Comparison of ENCODE assay signal across 10 cellular contexts in genomic region chr1:26283226-26283853, GRCh38. TPM values are rescaled to one million over a fixed set of nuclear protein-coding genes. Genes with fewer than 3 reads are reported as not detected.
DNase-seq lines count a peak whose midpoint lies in the region; ATAC-seq and TF ChIP-seq lines count a peak whose summit lies in the region.
"Had no signal": no experiment of that assay in that cellular context is flagged by ENCODE, and none has a peak within 500 bp of the region (broad histone marks: within the 10 kb centered on the region; RNA-seq: fewer than 3 reads in every experiment).

No MANE protein-coding gene starts in this region.

- CTCF ChIA-PET in activated CD4-positive, alpha-beta T cell treated with anti-CD3 and anti-CD28 coated beads for 36 hours (lab: Charles Lee), result interaction anchor here (0.5 to 17.6 kb wide), 8 partner anchors 8 to 286 kb away, joined by 3 to 399 read pairs (median 4); partner anchors contain the start of genes CD52 and PAFAH2

- H3K27me3 ChIP-seq in stomach, result no peaks in the 10 kb centered on the region

- peak overlapping the region; percentile 29 for H3K4me3 Mint-ChIP-seq in activated CD4-positive, alpha-beta T cell treated with anti-CD3 and anti-CD28 coated beads for 36 hours
- peak overlapping the region; percentile 87 for H3K4me3 Mint-ChIP-seq in activated T-cell treated with anti-CD3 and anti-CD28 coated beads, Interleukin-2, amount 50 U/mL, for 24 hours
- peak overlapping the region; percentile 31 to 77 (median 66) for H3K4me3 Mint-ChIP-seq in immature natural killer cell

- TF ChIP-seq CTCF in stomach (IDR thresholded peaks at IDR 0.05), result no peak

- intact Hi-C loops in activated CD4-positive, alpha-beta T cell treated with anti-CD3 and anti-CD28 coated beads for 36 hours (cut with DNase I, micrococcal nuclease), result no loop called here
- intact Hi-C loops in stomach (cut with DNase I; ENCODE audit: low total_unique reads), result no loop called here

- 58 to 72% (median 69%) methylated on average over 5 of the region's 5 CpGs for WGBS in stomach, 5 donors

- TF ChIP-seq EP300 in stomach (IDR thresholded peaks at IDR 0.05), result no peak

- peaks cover 84% of the 10 kb centered on the region for H3K4me1 Mint-ChIP-seq in activated CD4-positive, alpha-beta T cell treated with anti-CD3 and anti-CD28 coated beads for 36 hours
- peaks cover 90% of the 10 kb centered on the region for H3K4me1 Mint-ChIP-seq in activated T-cell treated with anti-CD3 and anti-CD28 coated beads, Interleukin-2, amount 50 U/mL, for 24 hours (ENCODE audit: low read depth)
- peaks cover 91% of the 10 kb centered on the region in 2 donors for H3K4me1 Mint-ChIP-seq in immature natural killer cell

- no peak for TF ChIP-seq POLR2A in stomach (IDR thresholded peaks at IDR 0.05)

- no peaks in the 10 kb centered on the region for H3K9me3 ChIP-seq in stomach

- no peak for DNase-seq in activated CD4-positive, alpha-beta T cell treated with anti-CD3 and anti-CD28 coated beads for 36 hours
- no peak for DNase-seq in activated CD4-positive, alpha-beta T cell treated with anti-CD3 and anti-CD28 coated beads for 4 hours
- DNase-seq in activated T-cell treated with anti-CD3 and anti-CD28 coated beads, Interleukin-2, amount 50 U/mL, for 24 hours, result no peak
- DNase-seq in immature natural killer cell (no peak), stomach (no peak), AG08396 (ENCODE audit: low spot score) (no peak), HCEC 1CT (no peak)
- DNase-seq: mesendoderm had no signal

- H3K4me3 ChIP-seq in stomach, result no peak overlapping the region

- no peak for ATAC-seq in activated CD4-positive, alpha-beta T cell treated with anti-CD3 and anti-CD28 coated beads for 36 hours
- ATAC-seq in GM18867 (IDR thresholded peaks at IDR 0.05; ENCODE audit: unreplicated experiment), result no peak

- H3K36me3 Mint-ChIP-seq in activated CD4-positive, alpha-beta T cell treated with anti-CD3 and anti-CD28 coated beads for 36 hours (ENCODE audit: low read depth), result peaks cover 54% of the 10 kb centered on the region
- peaks cover 73% of the 10 kb centered on the region for H3K36me3 Mint-ChIP-seq in activated T-cell treated with anti-CD3 and anti-CD28 coated beads, Interleukin-2, amount 50 U/mL, for 24 hours (ENCODE audit: low read depth)
- H3K36me3 Mint-ChIP-seq in immature natural killer cell, result peaks cover 0 to 9% (median 8%) of the 10 kb centered on the region in 3 donors

- no peaks in the 10 kb centered on the region for H3K9me3 Mint-ChIP-seq in activated CD4-positive, alpha-beta T cell treated with anti-CD3 and anti-CD28 coated beads for 36 hours (ENCODE audit: low read depth)
- H3K9me3 Mint-ChIP-seq in activated T-cell treated with anti-CD3 and anti-CD28 coated beads, Interleukin-2, amount 50 U/mL, for 24 hours, result no peaks in the 10 kb centered on the region
- H3K9me3 Mint-ChIP-seq in immature natural killer cell, result no peaks in the 10 kb centered on the region

- H3K4me1 ChIP-seq in stomach, result peaks cover 50 to 92% (median 64%) of the 10 kb centered on the region in 4 donors

- H3K27ac Mint-ChIP-seq in activated CD4-positive, alpha-beta T cell treated with anti-CD3 and anti-CD28 coated beads for 36 hours, result peak overlapping the region; percentile 99
- peak overlapping the region; percentile 98 for H3K27ac Mint-ChIP-seq in activated T-cell treated with anti-CD3 and anti-CD28 coated beads, Interleukin-2, amount 50 U/mL, for 24 hours
- peak overlapping the region; percentile 81 to 99 (median 98) for H3K27ac Mint-ChIP-seq in immature natural killer cell

- H3K36me3 ChIP-seq in stomach, result peaks cover 0 to 20% (median 9%) of the 10 kb centered on the region in 4 donors

- peak overlapping the region in 4 of 5 donors; percentile 71 to 100 (median 98) for H3K27ac ChIP-seq in stomach
- H3K27ac ChIP-seq: VCaP had no signal

- no peaks in the 10 kb centered on the region for H3K27me3 Mint-ChIP-seq in activated CD4-positive, alpha-beta T cell treated with anti-CD3 and anti-CD28 coated beads for 36 hours
- H3K27me3 Mint-ChIP-seq in activated T-cell treated with anti-CD3 and anti-CD28 coated beads, Interleukin-2, amount 50 U/mL, for 24 hours, result no peaks in the 10 kb centered on the region
- peaks cover 4 to 9% (median 9%) of the 10 kb centered on the region in 3 donors for H3K27me3 Mint-ChIP-seq in immature natural killer cell (ENCODE audit: low read depth in 3 of 3)

- POLR2A ChIA-PET in activated CD4-positive, alpha-beta T cell treated with anti-CD3 and anti-CD28 coated beads for 36 hours (lab: Charles Lee), result interaction anchor here (2.2 kb wide), 1 partner anchor 36 kb away, joined by 16 read pairs; the partner anchor contains the start of gene CD52

RNA-seq across cellular contexts. Expression of gene SH3BGRL3, which starts 3.5 kb away (rescaled TPM):
- 100 to 1,000 TPM; 267 to 381 TPM for total RNA-seq in activated CD4-positive, alpha-beta T cell treated with anti-CD3 and anti-CD28 coated beads for 36 hours
- polyA plus RNA-seq in immature natural killer cell (1,000 to 10,000 TPM; 1,203 to 2,040 (median 1,333) TPM), stomach (100 to 1,000 TPM; 142 to 267 (median 227) TPM)
- total RNA-seq in stomach, result 100 to 1,000 TPM in 1 of 5 donors, 10 to 100 TPM in 3, 1 to 10 TPM in 1; 7.2 to 102 (median 29.5) TPM

RNA-seq across cellular contexts. Expression of gene UBXN11, which starts 23.1 kb away (rescaled TPM):
- 10 to 100 TPM; 19.4 to 22.2 TPM for total RNA-seq in activated CD4-positive, alpha-beta T cell treated with anti-CD3 and anti-CD28 coated beads for 36 hours
- polyA plus RNA-seq in immature natural killer cell, result 1 to 10 TPM; 5.7 to 8.8 (median 8.3) TPM
- total RNA-seq in stomach, result 10 to 100 TPM in 3 of 5 donors, 1 to 10 TPM in 2; 7.3 to 12.9 (median 12.2) TPM
- 10 to 100 TPM; 14.4 to 26.3 (median 19.3) TPM for polyA plus RNA-seq in stomach

RNA-seq across cellular contexts. Expression of gene CD52, which starts 34.4 kb away (rescaled TPM):
- 100 to 1,000 TPM; 216 to 217 TPM for total RNA-seq in activated CD4-positive, alpha-beta T cell treated with anti-CD3 and anti-CD28 coated beads for 36 hours
- polyA plus RNA-seq in immature natural killer cell (1,000 to 10,000 TPM; 3,509 to 3,975 (median 3,639) TPM), stomach (10 to 100 TPM; 27.3 to 68.2 (median 48.7) TPM)
- total RNA-seq in stomach, result 10 to 100 TPM in 2 of 5 donors, 1 to 10 TPM in 1, not detected in 2; 5.1 to 15.2 (median 10.7) TPM

RNA-seq across cellular contexts. Expression of gene CEP85, which starts 49.3 kb away (rescaled TPM):
- total RNA-seq in activated CD4-positive, alpha-beta T cell treated with anti-CD3 and anti-CD28 coated beads for 36 hours, result 10 to 100 TPM; 31.1 to 31.9 TPM
- polyA plus RNA-seq in immature natural killer cell (1 to 10 TPM; 4.0 to 6.9 (median 5.4) TPM), stomach (1 to 10 TPM; 2.1 to 5.3 (median 2.7) TPM)
- 10 to 100 TPM in 3 of 5 donors, 1 to 10 TPM in 1, under 1 TPM in 1; 0.58 to 21.0 (median 10.3) TPM for total RNA-seq in stomach

Comparison
In these comparisons a context has a peak if more than half of its experiments do, and no peak if none do; other contexts are left out.
1. H3K4me3 Mint-ChIP-seq: peak in every context shown above with its lines; median percentile 87 in activated T-cell treated with anti-CD3 and anti-CD28 coated beads, Interleukin-2, amount 50 U/mL, for 24 hours; 66 in immature natural killer cell; 29 in activated CD4-positive, alpha-beta T cell treated with anti-CD3 and anti-CD28 coated beads for 36 hours.
2. RNA of gene CD52, which starts 34.4 kb away (total RNA-seq): 216 to 217 TPM in activated CD4-positive, alpha-beta T cell treated with anti-CD3 and anti-CD28 coated beads for 36 hours; 5.1 to 15.2 TPM in stomach; every median in the first group is over 10 times any median in the second.
3. Peak in every context shown above with its lines, with median percentiles within 50 percentile points of each other: H3K27ac Mint-ChIP-seq.